In genomic region chr15:75455982-75456531, GRCh38 we compare ENCODE assay signal across 8 cellular contexts. TPM values are rescaled to one million over a fixed set of nuclear protein-coding genes. Genes with fewer than 3 reads are reported as not detected.
DNase-seq lines count a peak whose midpoint lies in the region; ATAC-seq and TF ChIP-seq lines count a peak whose summit lies in the region.

No MANE protein-coding gene starts in this region.

- no peak for TF ChIP-seq CTCF in BJ (IDR thresholded peaks at IDR 0.05; ENCODE audit: insufficient read depth, low read depth, low read length)
- no peak for TF ChIP-seq CTCF in adrenal gland (IDR thresholded peaks at IDR 0.05)

- H3K27ac ChIP-seq in adrenal gland, result peak overlapping the region; percentile 90 to 98 (median 91)

- peak overlapping the region; percentile 59 for H3K4me3 ChIP-seq in BJ (ENCODE audit: low read depth, low read length)
- H3K4me3 ChIP-seq in adrenal gland, result peak overlapping the region; percentile 65 to 92 (median 85)

- ATAC-seq in GM19463 (IDR thresholded peaks at IDR 0.05; ENCODE audit: unreplicated experiment) (no peak), GM21717 (IDR thresholded peaks at IDR 0.05; ENCODE audit: unreplicated experiment) (no peak)

- H3K27me3 ChIP-seq in BJ (ENCODE audit: control insufficient read depth, insufficient read depth, low read length), result no peaks in the 10 kb centered on the region
- no peaks in the 10 kb centered on the region for H3K27me3 ChIP-seq in adrenal gland

- no peaks in the 10 kb centered on the region for H3K9me3 ChIP-seq in adrenal gland (replicated peaks in 1 of 3)

- DNase-seq in BJ (ENCODE audit: low read depth) (no peak), H4 (ENCODE audit: low spot score) (peak; percentile 31), RKO (ENCODE audit: low spot score) (peak; percentile 77), adrenal gland (peak in 4 of 7 donors; percentile 53 to 65 (median 63)), iPS-NIHi11 (ENCODE audit: low spot score) (peak; percentile 64)
- DNase-seq in stimulated activated CD4-positive, alpha-beta T cell treated with anti-CD3 and anti-CD28 coated beads, Interleukin-4, amount 100 ng/mL, for 1 hour, result peak; percentile 43

- no peaks in the 10 kb centered on the region for H3K36me3 ChIP-seq in BJ (ENCODE audit: control insufficient read depth, insufficient read depth, low read length)
- H3K36me3 ChIP-seq in adrenal gland (replicated peaks in 1 of 2), result no peaks in the 10 kb centered on the region

- WGBS in adrenal gland, 4 donors, result 2 to 4% (median 3%) methylated on average over 11 to 24 of the region's 24 CpGs

- intact Hi-C loops in adrenal gland (cut with DNase I), result loop anchor here in 1 of 2 donors (10.0 kb wide), 1 partner anchor 59 kb away; no protein-coding TSS in a partner anchor

- CTCF ChIA-PET in BJ (lab: Yijun Ruan, JAX), result interaction anchor here (0.7 to 2.5 kb wide), 5 partner anchors 53 to 239 kb away, joined by 3 to 9 read pairs (median 6); partner anchors contain the start of gene MAN2C1

- H3K4me1 ChIP-seq in adrenal gland (replicated peaks in 1 of 2), result peaks cover 15 to 18% of the 10 kb centered on the region in 2 donors

- POLR2A ChIA-PET in BJ (lab: Charles Lee), result interaction anchor here (0.8 to 1.5 kb wide), 2 partner anchors 88 to 191 kb away, joined by 3 to 5 read pairs; partner anchors contain the start of gene SNX33

- peak; percentile 21 to 57 for TF ChIP-seq POLR2A in adrenal gland (IDR thresholded peaks at IDR 0.05)

RNA-seq across cellular contexts. Expression of gene SIN3A, which starts 4.6 kb away (rescaled TPM):
- polyA plus RNA-seq in BJ (2011; rRNA removed), result 24.8 and 39.5 TPM in 2 replicates
- polyA minus RNA-seq in BJ (2011; rRNA and poly(A)+ RNA removed), result 56.6 and 59.8 TPM in 2 replicates
- total RNA-seq in H4 (2014; rRNA removed; shearing (Covaris generic)), result 23.9 and 24.4 TPM in 2 replicates
- 10 to 100 TPM; 27.5 to 72.7 (median 34.0) TPM for total RNA-seq in adrenal gland
- polyA plus RNA-seq in adrenal gland, result 10 to 100 TPM; 11.1 to 22.3 (median 12.8) TPM
